1 cellular context compared by ENCODE assay signal in genomic region chr2:70647873-70648481, GRCh38.
TF ChIP-seq lines count a peak whose summit lies in the region.

No MANE protein-coding gene starts in this region.

TF ChIP-seq in WTC11, 78 proteins besides CTCF, POLR2A, EP300 and RAD21 (continued from another document):
- TF ChIP-seq, protein P1, sequence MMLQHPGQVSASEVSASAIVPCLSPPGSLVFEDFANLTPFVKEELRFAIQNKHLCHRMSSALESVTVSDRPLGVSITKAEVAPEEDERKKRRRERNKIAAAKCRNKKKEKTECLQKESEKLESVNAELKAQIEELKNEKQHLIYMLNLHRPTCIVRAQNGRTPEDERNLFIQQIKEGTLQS (CRISPR knock-in tag; conservative IDR thresholded peaks at IDR 0.05) = no peak
- TF ChIP-seq TCF7 (CRISPR knock-in tag; IDR thresholded peaks at IDR 0.05; ENCODE audit: low read depth) (no peak), ELF4 (CRISPR knock-in tag; IDR thresholded peaks at IDR 0.05; ENCODE audit: low read depth) (no peak)
